In the genomic region with DNA sequence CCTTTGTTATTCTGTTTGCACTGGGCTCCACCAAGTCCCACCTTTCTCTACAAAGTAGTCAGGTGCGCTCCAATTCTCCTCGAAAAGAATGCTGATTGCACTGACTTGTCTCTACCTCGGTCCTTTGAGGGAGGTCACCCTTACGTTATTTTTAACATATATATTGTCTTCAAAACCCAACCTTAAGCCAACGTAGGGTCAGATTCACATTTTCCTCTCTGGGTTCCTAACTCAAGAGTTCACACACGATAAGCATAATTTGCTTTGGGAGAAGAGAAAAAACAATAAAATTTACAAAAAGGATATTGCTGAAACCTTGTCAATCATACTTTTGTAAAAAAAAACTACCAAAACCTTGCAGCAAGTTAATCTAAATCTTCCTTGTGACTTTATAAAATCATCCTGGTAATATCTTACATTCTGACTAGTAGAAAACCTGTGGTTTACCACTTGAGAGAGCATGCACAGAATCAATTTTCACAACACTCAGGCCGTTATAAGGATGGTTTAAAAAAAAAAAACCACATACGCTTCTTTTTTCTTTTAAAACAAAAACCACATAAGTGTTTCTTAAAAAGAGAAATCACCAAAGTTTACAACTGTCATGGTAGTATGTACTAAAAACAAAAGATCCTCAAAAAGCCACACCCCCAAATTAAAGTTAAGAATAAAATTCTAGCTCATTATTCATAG, we compare ENCODE assay signal across 12 cellular contexts.
DNase-seq lines count a peak whose midpoint lies in the region; ATAC-seq and TF ChIP-seq lines count a peak whose summit lies in the region.
"Had no signal": no experiment of that assay in that cellular context is flagged by ENCODE, and none has a peak within 500 bp of the region (broad histone marks: within the 10 kb centered on the region; RNA-seq: fewer than 3 reads in every experiment).

No MANE protein-coding gene starts in this region.

- TF ChIP-seq CTCF in MCF 10A (IDR thresholded peaks at IDR 0.05; ENCODE audit: unreplicated experiment) (no peak), breast epithelium (IDR thresholded peaks at IDR 0.05) (no peak), activated B cell treated with CpG ODN at 0.5 μM for 24 hours (IDR thresholded peaks at IDR 0.05) (no peak), esophagus squamous epithelium (IDR thresholded peaks at IDR 0.05) (no peak)

- H3K4me3 ChIP-seq in breast epithelium (no peak overlapping the region), esophagus squamous epithelium (no peak overlapping the region)
- H3K4me3 ChIP-seq: cardiac muscle cell had no signal

- H3K4me1 ChIP-seq in breast epithelium (peaks cover 0 to 5% of the 10 kb centered on the region in 2 donors), esophagus squamous epithelium (peaks cover 7 to 19% (median 16%) of the 10 kb centered on the region in 3 donors)
- H3K4me1 ChIP-seq: BE2C had no signal

- TF ChIP-seq POLR2A in breast epithelium (IDR thresholded peaks at IDR 0.05) (no peak), esophagus squamous epithelium (IDR thresholded peaks at IDR 0.05) (no peak)

- H3K9me3 ChIP-seq in breast epithelium (no peaks in the 10 kb centered on the region), esophagus squamous epithelium (no peaks in the 10 kb centered on the region)
- H3K9me3 ChIP-seq: BE2C had no signal

- H3K27ac Mint-ChIP-seq in MCF 10A (ENCODE audit: low read depth, unreplicated experiment) (no peak overlapping the region), activated B cell treated with CpG ODN at 0.5 μM for 24 hours (peak overlapping the region; percentile 71)

- H3K36me3 ChIP-seq in breast epithelium, result peaks cover 9% of the 10 kb centered on the region
- peaks cover 16 to 86% (median 16%) of the 10 kb centered on the region in 3 donors for H3K36me3 ChIP-seq in esophagus squamous epithelium

- peaks cover 11% of the 10 kb centered on the region for H3K4me1 Mint-ChIP-seq in MCF 10A (ENCODE audit: insufficient read depth, unreplicated experiment)
- H3K4me1 Mint-ChIP-seq in activated B cell treated with CpG ODN at 0.5 μM for 24 hours, result peaks cover 40% of the 10 kb centered on the region

- ATAC-seq in GM21737 (IDR thresholded peaks at IDR 0.05; ENCODE audit: unreplicated experiment) (peak; percentile 41), activated B cell treated with CpG ODN at 0.5 μM for 24 hours (ENCODE audit: low read depth) (no peak), GM21825 (IDR thresholded peaks at IDR 0.05; ENCODE audit: unreplicated experiment) (no peak)

- DNase-seq in MCF 10A (ENCODE audit: unreplicated experiment), result no peak
- no peak for DNase-seq in breast epithelium (ENCODE audit: low spot score in 2 of 2)
- DNase-seq in activated B cell treated with CpG ODN at 0.5 μM for 24 hours, result no peak
- DNase-seq in mucosa of gallbladder (ENCODE audit: low spot score), result no peak
- no peak for DNase-seq in T1000 (lab: John Stamatoyannopoulos, UW)
- DNase-seq in esophagus squamous epithelium (lab: John Stamatoyannopoulos, UW), result no peak
- DNase-seq: BE2C, NCI-H1092, NCI-H748 treated with DMSO at 0.1 percent for 48 hours had no signal

- H3K4me3 Mint-ChIP-seq in MCF 10A (ENCODE audit: unreplicated experiment) (no peak overlapping the region), activated B cell treated with CpG ODN at 0.5 μM for 24 hours (peak overlapping the region; percentile 68)

- CTCF ChIA-PET in MCF 10A (lab: Yijun Ruan, JAX), result interaction anchor here (0.6 kb wide), 1 partner anchor 785 kb away, joined by 3 read pairs; no protein-coding TSS in a partner anchor
- CTCF ChIA-PET in activated B cell treated with CpG ODN at 0.5 μM for 24 hours (lab: Charles Lee), result no interaction called here

- intact Hi-C loops in MCF 10A (cut with micrococcal nuclease), result no loop called here
- intact Hi-C loops in breast epithelium (cut with DNase I; ENCODE audit: low total_unique reads), result loop anchor here (10.0 kb wide), 1 partner anchor 555 kb away; no protein-coding TSS in a partner anchor
- intact Hi-C loops in activated B cell treated with CpG ODN at 0.5 μM for 24 hours (cut with micrococcal nuclease), result loop anchor here (5.0 kb wide), 2 partner anchors 73 to 463 kb away; no protein-coding TSS in a partner anchor
- intact Hi-C loops in esophagus squamous epithelium (cut with DNase I), result no loop called here

- H3K27me3 Mint-ChIP-seq in MCF 10A (ENCODE audit: insufficient read depth, unreplicated experiment), result no peaks in the 10 kb centered on the region
- no peaks in the 10 kb centered on the region for H3K27me3 Mint-ChIP-seq in activated B cell treated with CpG ODN at 0.5 μM for 24 hours

- H3K9me3 Mint-ChIP-seq in MCF 10A (ENCODE audit: unreplicated experiment) (no peaks in the 10 kb centered on the region), activated B cell treated with CpG ODN at 0.5 μM for 24 hours (no peaks in the 10 kb centered on the region)

- peaks cover 54% of the 10 kb centered on the region for H3K36me3 Mint-ChIP-seq in MCF 10A (ENCODE audit: insufficient read depth, unreplicated experiment)
- H3K36me3 Mint-ChIP-seq in activated B cell treated with CpG ODN at 0.5 μM for 24 hours (ENCODE audit: low read depth), result peaks cover 65% of the 10 kb centered on the region

- no peaks in the 10 kb centered on the region for H3K27me3 ChIP-seq in breast epithelium
- H3K27me3 ChIP-seq in esophagus squamous epithelium, result no peaks in the 10 kb centered on the region
- H3K27me3 ChIP-seq: BE2C, cardiac muscle cell had no signal

- POLR2A ChIA-PET in MCF 10A (lab: Yijun Ruan, JAX), result interaction anchor here (0.6 kb wide), 1 partner anchor 90 kb away, joined by 3 read pairs; no protein-coding TSS in a partner anchor
- POLR2A ChIA-PET in activated B cell treated with CpG ODN at 0.5 μM for 24 hours (lab: Charles Lee), result interaction anchor here (0.7 to 0.8 kb wide), 2 partner anchors 72 to 77 kb away, joined by 3 to 4 read pairs; no protein-coding TSS in a partner anchor

- H3K27ac ChIP-seq in breast epithelium (no peak overlapping the region), esophagus squamous epithelium (no peak overlapping the region)
- H3K27ac ChIP-seq: cardiac muscle cell had no signal

- BruUV-seq in MCF 10A (replicated peaks; lab: Mats Ljungman, UMichigan), result TSS peak; percentile 14

- 58 to 61% methylated on average over 8 of the region's 8 CpGs for WGBS in esophagus squamous epithelium, 2 donors

Comparison
In these comparisons a context has a peak if more than half of its experiments do, and no peak if none do; other contexts are left out.
1. intact Hi-C loops: an anchor here in breast epithelium (10.0 kb wide) and activated B cell treated with CpG ODN at 0.5 μM for 24 hours (5.0 kb wide); none called in MCF 10A and esophagus squamous epithelium.